ENCODE assay signal across 8 cellular contexts in genomic region chr10:63866747-63867140, GRCh38.
DNase-seq lines count a peak whose midpoint lies in the region; ATAC-seq and TF ChIP-seq lines count a peak whose summit lies in the region.

No MANE protein-coding gene starts in this region.

- H3K9me3 Mint-ChIP-seq in naive B cell, result no peaks in the 10 kb centered on the region

- peaks cover 7 to 9% (median 8%) of the 10 kb centered on the region in 3 donors for H3K4me1 Mint-ChIP-seq in naive B cell

- in situ Hi-C loops in GM13976 (cut with MboI; ENCODE audit: low sequenced_read_pairs, unreplicated experiment), result no loop called here

- H3K9me3 ChIP-seq in adipocyte (ENCODE audit: control insufficient read depth, low read length), result no peaks in the 10 kb centered on the region
- no peaks in the 10 kb centered on the region for H3K9me3 ChIP-seq in WERI-Rb-1 (ENCODE audit: severe bottlenecking)

- H3K27ac ChIP-seq in WERI-Rb-1, result no peak overlapping the region

- H3K4me3 Mint-ChIP-seq in naive B cell, result peak overlapping the region in 1 of 8 donors; percentile 6

- no peak overlapping the region for H3K9ac ChIP-seq in adipocyte (ENCODE audit: low read length)

- no peak overlapping the region for H3K27ac Mint-ChIP-seq in naive B cell

- DNase-seq in adipocyte (ENCODE audit: low read depth), result peak; percentile 25
- no peak for DNase-seq in naive B cell
- DNase-seq in GM13976 (ENCODE audit: low spot score), result no peak
- no peak for DNase-seq in NCI-H187 (lab: John Stamatoyannopoulos, UW)
- DNase-seq in WERI-Rb-1, result no peak

- H3K36me3 ChIP-seq in adipocyte (ENCODE audit: control insufficient read depth, insufficient read depth, low read length, severe bottlenecking) (no peaks in the 10 kb centered on the region), WERI-Rb-1 (no peaks in the 10 kb centered on the region)

- no peaks in the 10 kb centered on the region for H3K36me3 Mint-ChIP-seq in naive B cell

- 0 out of 2 replicates have a peak, but pooled peaks have one; percentile 6 for TF ChIP-seq CTCF in GM12874 (IDR thresholded peaks at IDR 0.05; ENCODE audit: insufficient read depth, low read depth, low read length)
- TF ChIP-seq CTCF in GM13976 (IDR thresholded peaks at IDR 0.05; ENCODE audit: borderline replicate concordance, control extremely low read depth, extremely low read depth, insufficient read depth, missing control alignments), result no peak
- TF ChIP-seq CTCF in WERI-Rb-1 (IDR thresholded peaks at IDR 0.05; ENCODE audit: low read depth, low read length), result no peak

- ATAC-seq in GM21515 (IDR thresholded peaks at IDR 0.05; ENCODE audit: unreplicated experiment) (peak; percentile 69), HG03575 (IDR thresholded peaks at IDR 0.05; ENCODE audit: extremely low read depth, insufficient number of reproducible peaks, low FRiP score, unreplicated experiment) (peak; percentile 40), naive B cell (ENCODE audit: low read depth in 2 of 2) (peak; percentile 41 to 61)

- no peak overlapping the region for H3K4me3 ChIP-seq in adipocyte (ENCODE audit: low read length)
- no peak overlapping the region for H3K4me3 ChIP-seq in WERI-Rb-1 (ENCODE audit: low read depth, low read length)

- peaks cover 8% of the 10 kb centered on the region for H3K4me1 ChIP-seq in adipocyte (ENCODE audit: control insufficient read depth, insufficient read depth, low read length)

- peaks cover 38 to 60% (median 39%) of the 10 kb centered on the region in 3 donors for H3K27me3 Mint-ChIP-seq in naive B cell

- H3K27me3 ChIP-seq in adipocyte (replicated peaks; ENCODE audit: control insufficient read depth, insufficient read depth, low read length) (peaks cover 42% of the 10 kb centered on the region), WERI-Rb-1 (ENCODE audit: insufficient read depth, low read depth, severe bottlenecking) (no peaks in the 10 kb centered on the region)
